Comparison of ENCODE assay signal across 10 cellular contexts in genomic region chr2:160375802-160376469, GRCh38.
DNase-seq lines count a peak whose midpoint lies in the region; ATAC-seq and TF ChIP-seq lines count a peak whose summit lies in the region.
"Had no signal": no experiment of that assay in that cellular context is flagged by ENCODE, and none has a peak within 500 bp of the region (broad histone marks: within the 10 kb centered on the region; RNA-seq: fewer than 3 reads in every experiment).

No MANE protein-coding gene starts in this region.

- no peak overlapping the region for H3K9ac ChIP-seq in parathyroid adenoma

- peak; percentile 55 for ATAC-seq in GM19043 (IDR thresholded peaks at IDR 0.05; ENCODE audit: low read depth, unreplicated experiment)
- ATAC-seq in GM21390 (IDR thresholded peaks at IDR 0.05; ENCODE audit: unreplicated experiment) = no peak

- H3K36me3 ChIP-seq in SJSA1 = peaks cover 12% of the 10 kb centered on the region
- H3K36me3 ChIP-seq in parathyroid adenoma (ENCODE audit: control insufficient read depth, insufficient read depth, low read length) = no peaks in the 10 kb centered on the region
- H3K36me3 ChIP-seq in Peyer's patch = no peaks in the 10 kb centered on the region

- H3K4me3 ChIP-seq in SJSA1 (no peak overlapping the region), fibroblast of mammary gland (ENCODE audit: control insufficient read depth, low read depth, low read length) (no peak overlapping the region), parathyroid adenoma (ENCODE audit: low read depth, low read length) (no peak overlapping the region), Peyer's patch (no peak overlapping the region)
- H3K4me3 ChIP-seq: testis had no signal

- no peak for TF ChIP-seq CTCF in fibroblast of mammary gland (conservative IDR thresholded peaks at IDR 0.05; ENCODE audit: control insufficient read depth, insufficient read depth, low read depth, low read length)
- TF ChIP-seq CTCF in parathyroid adenoma (IDR thresholded peaks at IDR 0.05) = no peak
- no peak for TF ChIP-seq CTCF in Peyer's patch (IDR thresholded peaks at IDR 0.05)

- peak overlapping the region; percentile 91 for H3K27ac ChIP-seq in SJSA1
- peak overlapping the region; percentile 15 for H3K27ac ChIP-seq in parathyroid adenoma
- peak overlapping the region in 2 of 4 donors; percentile 30 to 44 for H3K27ac ChIP-seq in Peyer's patch

- peaks cover 78% of the 10 kb centered on the region for H3K79me2 ChIP-seq in parathyroid adenoma

- no peak overlapping the region for H2AFZ ChIP-seq in parathyroid adenoma

- no peak overlapping the region for H3K4me2 ChIP-seq in parathyroid adenoma (ENCODE audit: low read length)

- peaks cover 85% of the 10 kb centered on the region for H3K4me1 ChIP-seq in SJSA1 (replicated peaks)
- peaks cover 78% of the 10 kb centered on the region for H3K4me1 ChIP-seq in parathyroid adenoma
- H3K4me1 ChIP-seq in Peyer's patch = peaks cover 0 to 57% (median 8%) of the 10 kb centered on the region in 4 donors

- no peaks in the 10 kb centered on the region for H3K27me3 ChIP-seq in SJSA1 (replicated peaks)
- H3K27me3 ChIP-seq in parathyroid adenoma (ENCODE audit: control insufficient read depth, insufficient read depth, low read length) = no peaks in the 10 kb centered on the region
- no peaks in the 10 kb centered on the region for H3K27me3 ChIP-seq in Peyer's patch
- H3K27me3 ChIP-seq: testis had no signal

- DNase-seq in SJSA1 (ENCODE audit: low read depth in 1 of 2, low spot score in 2 of 2) = peak in 1 of 2 experiments; percentile 74
- DNase-seq in fibroblast of mammary gland (ENCODE audit: low read depth) = peak; percentile 77
- no peak for DNase-seq in Peyer's patch
- no peak for DNase-seq in hypothalamus (lab: John Stamatoyannopoulos, UW)
- DNase-seq in iPS-NIHi7 (ENCODE audit: extremely low spot score) = no peak
- DNase-seq: aorta, testis had no signal

- H3K9me3 ChIP-seq in SJSA1 (replicated peaks) (no peaks in the 10 kb centered on the region), parathyroid adenoma (ENCODE audit: control insufficient read depth, low read length) (no peaks in the 10 kb centered on the region), Peyer's patch (no peaks in the 10 kb centered on the region)
- H3K9me3 ChIP-seq: testis had no signal

- TF ChIP-seq POLR2A in Peyer's patch (IDR thresholded peaks at IDR 0.05) = no peak
